ENCODE assay signal across 18 cellular contexts in the genomic region with DNA sequence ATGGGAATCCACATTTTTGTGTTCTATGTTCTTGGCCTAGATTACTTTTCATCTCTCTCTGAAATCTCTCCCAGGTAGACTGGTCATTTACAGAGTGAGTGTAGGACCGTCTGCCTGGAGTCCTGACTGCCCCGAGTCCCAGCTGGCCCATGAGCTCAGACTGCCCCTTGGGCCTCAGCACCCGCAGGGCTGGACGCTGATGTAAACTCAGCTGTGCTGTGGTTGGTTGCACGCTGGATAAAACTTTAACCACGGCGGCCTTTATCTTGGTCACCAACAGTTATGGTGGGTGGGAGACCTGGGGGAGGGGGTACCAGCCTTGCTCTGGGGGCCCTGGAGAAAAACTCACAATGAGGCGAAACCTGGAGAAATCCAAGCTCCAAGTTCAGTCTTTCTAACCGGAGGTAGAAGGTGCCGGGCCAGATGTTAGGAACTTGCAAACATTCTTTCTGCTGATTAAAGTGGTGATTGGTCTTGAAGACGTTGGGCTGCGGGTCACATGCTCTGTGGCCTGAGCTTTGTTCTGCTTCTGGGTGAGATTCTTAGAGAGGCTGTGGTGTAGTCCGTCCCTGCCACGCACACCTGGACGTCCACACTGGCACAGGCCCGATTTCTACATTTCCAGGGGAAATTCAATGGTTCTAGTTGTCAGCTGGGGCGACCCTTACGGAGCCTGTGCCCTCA. TPM values are rescaled to one million over a fixed set of nuclear protein-coding genes. Genes with fewer than 3 reads are reported as not detected.
DNase-seq lines count a peak whose midpoint lies in the region; ATAC-seq and TF ChIP-seq lines count a peak whose summit lies in the region.
"Had no signal": no experiment of that assay in that cellular context is flagged by ENCODE, and none has a peak within 500 bp of the region (broad histone marks: within the 10 kb centered on the region; RNA-seq: fewer than 3 reads in every experiment).

No MANE protein-coding gene starts in this region.

- H3K9me2 ChIP-seq in OCI-LY7 (ENCODE audit: insufficient read depth, low read length), result no peaks in the 10 kb centered on the region

- no peak for ATAC-seq in HG02840 (IDR thresholded peaks at IDR 0.05; ENCODE audit: low FRiP score, unreplicated experiment)
- ATAC-seq: left colon had no signal

- no peak overlapping the region for H3K27ac ChIP-seq in CD8-positive, alpha-beta memory T cell (ENCODE audit: low read depth, low read length)
- 0 out of 2 replicates have a peak overlapping the region, but pooled peaks have one; percentile 17 for H3K27ac ChIP-seq in SK-N-MC
- H3K27ac ChIP-seq in esophagus squamous epithelium, result peak overlapping the region; percentile 11 to 95 (median 84)
- H3K27ac ChIP-seq in OCI-LY7 (ENCODE audit: low read depth, low read length, poor library complexity, severe bottlenecking), result no peak overlapping the region
- H3K27ac ChIP-seq: prostate gland had no signal

- no TSS peak for BruUV-seq in OCI-LY7 (replicated peaks; lab: Mats Ljungman, UMichigan)

- no peaks in the 10 kb centered on the region for H3K9me3 ChIP-seq in CD8-positive, alpha-beta memory T cell (ENCODE audit: low read length)
- H3K9me3 ChIP-seq in SK-N-MC (ENCODE audit: low read depth, low read length) (no peaks in the 10 kb centered on the region), esophagus squamous epithelium (no peaks in the 10 kb centered on the region), OCI-LY7 (ENCODE audit: low read length) (no peaks in the 10 kb centered on the region)
- H3K9me3 ChIP-seq: prostate gland had no signal

- peaks cover 34 to 68% (median 47%) of the 10 kb centered on the region in 3 donors for H3K4me1 Mint-ChIP-seq in CD8-positive, alpha-beta memory T cell
- H3K4me1 Mint-ChIP-seq in progenitor cell of endocrine pancreas (ENCODE audit: low read depth), result peaks cover 52% of the 10 kb centered on the region

- H3K36me3 ChIP-seq in CD8-positive, alpha-beta memory T cell (ENCODE audit: insufficient read depth, low read length), result no peaks in the 10 kb centered on the region
- H3K36me3 ChIP-seq in SK-N-MC (ENCODE audit: insufficient read depth, low read length) (peaks cover 16% of the 10 kb centered on the region; the same call in 1 of the 2 replicates), esophagus squamous epithelium (peaks cover 4 to 75% (median 11%) of the 10 kb centered on the region in 3 donors), OCI-LY7 (ENCODE audit: insufficient read depth, low read length) (no peaks in the 10 kb centered on the region)
- H3K36me3 ChIP-seq: prostate gland had no signal

- H3K79me2 ChIP-seq in OCI-LY7 (ENCODE audit: insufficient read depth, low read depth, low read length), result no peaks in the 10 kb centered on the region

- POLR2A ChIA-PET in CD8-positive, alpha-beta memory T cell (lab: Charles Lee), result no interaction called here
- POLR2A ChIA-PET in OCI-LY7 (lab: Charles Lee), result no interaction called here

- WGBS in esophagus squamous epithelium, 2 donors, result 82 to 86% methylated on average over 15 to 17 of the region's 18 CpGs

- H4K20me1 ChIP-seq in OCI-LY7 (ENCODE audit: insufficient read depth, low read length), result no peaks in the 10 kb centered on the region

- H3K4me3 Mint-ChIP-seq in CD8-positive, alpha-beta memory T cell, result peak overlapping the region in 4 of 7 donors; percentile 27 to 49 (median 37)
- H3K4me3 Mint-ChIP-seq in progenitor cell of endocrine pancreas (ENCODE audit: low read depth), result peak overlapping the region; percentile 31
- H3K4me3 Mint-ChIP-seq: activated CD4-positive, alpha-beta T cell treated with anti-CD3 and anti-CD28 coated beads, Interleukin-2, amount 10 ng/mL, durations not matched to agents 7 days and 5 days; B cell; T-helper 2 cell treated with Interferon-gamma antibody and Interleukin-4, amounts not matched to agents 5 μg/mL and 100 μg/mL, for 36 hours had no signal

- H3K9ac ChIP-seq in SK-N-MC (ENCODE audit: insufficient read length), result no peak overlapping the region

- no peaks in the 10 kb centered on the region for H3K27me3 ChIP-seq in CD8-positive, alpha-beta memory T cell (ENCODE audit: insufficient read depth, low read length, poor library complexity, severe bottlenecking)
- peaks cover 0 to 12% (median 0%) of the 10 kb centered on the region in 4 donors for H3K27me3 ChIP-seq in esophagus squamous epithelium

- CTCF ChIA-PET in CD8-positive, alpha-beta memory T cell (lab: Charles Lee), result no interaction called here
- CTCF ChIA-PET in OCI-LY7 (lab: Charles Lee; ENCODE audit: unreplicated experiment), result no interaction called here

- peak overlapping the region in 6 of 8 donors; percentile 21 to 63 (median 56) for H3K27ac Mint-ChIP-seq in CD8-positive, alpha-beta memory T cell
- H3K27ac Mint-ChIP-seq in progenitor cell of endocrine pancreas, result peak overlapping the region; percentile 95
- H3K27ac Mint-ChIP-seq: activated CD4-positive, alpha-beta T cell treated with anti-CD3 and anti-CD28 coated beads, Interleukin-2, amount 10 ng/mL, durations not matched to agents 7 days and 5 days; B cell; T-helper 2 cell treated with Interferon-gamma antibody and Interleukin-4, amounts not matched to agents 5 μg/mL and 100 μg/mL, for 36 hours had no signal

- H3K4me3 ChIP-seq in CD8-positive, alpha-beta memory T cell (ENCODE audit: low read length), result no peak overlapping the region
- H3K4me3 ChIP-seq in SK-N-MC, result no peak overlapping the region
- no peak overlapping the region for H3K4me3 ChIP-seq in esophagus squamous epithelium
- H3K4me3 ChIP-seq in OCI-LY7 (ENCODE audit: low read depth, low read length, poor library complexity, severe bottlenecking), result no peak overlapping the region
- H3K4me3 ChIP-seq: prostate gland had no signal

- no peak for DNase-seq in CD8-positive, alpha-beta memory T cell
- DNase-seq in SK-N-MC (ENCODE audit: low read depth, low spot score) (no peak), esophagus squamous epithelium (lab: John Stamatoyannopoulos, UW) (no peak), progenitor cell of endocrine pancreas (ENCODE audit: low spot score, unreplicated experiment) (no peak), OCI-LY7 (ENCODE audit: low spot score) (no peak), activated gamma-delta T cell treated with Interleukin-2 at 50 U/mL for 16 hours (no peak)
- no peak for DNase-seq in activated CD4-positive, alpha-beta T cell treated with anti-CD3 and anti-CD28 coated beads for 4 hours
- DNase-seq: activated CD4-positive, alpha-beta T cell treated with anti-CD3 and anti-CD28 coated beads, Interleukin-2, amount 10 ng/mL, durations not matched to agents 7 days and 5 days; activated T-cell treated with anti-CD3 and anti-CD28 coated beads, Interleukin-2, amount 50 U/mL, for 48 hours; DND-41; dorsolateral prefrontal cortex; left colon; NCI-H146; Right ventricle myocardium superior had no signal

- H3K27me3 Mint-ChIP-seq in CD8-positive, alpha-beta memory T cell, result peaks cover 0 to 11% of the 10 kb centered on the region in 2 donors
- peaks cover 4% of the 10 kb centered on the region for H3K27me3 Mint-ChIP-seq in progenitor cell of endocrine pancreas
- H3K27me3 Mint-ChIP-seq: B cell had no signal

- no peaks in the 10 kb centered on the region for H3K9me3 Mint-ChIP-seq in CD8-positive, alpha-beta memory T cell
- no peaks in the 10 kb centered on the region for H3K9me3 Mint-ChIP-seq in progenitor cell of endocrine pancreas (ENCODE audit: low read depth)
- H3K9me3 Mint-ChIP-seq: activated CD4-positive, alpha-beta T cell treated with anti-CD3 and anti-CD28 coated beads, Interleukin-2, amount 10 ng/mL, durations not matched to agents 7 days and 5 days; T-helper 2 cell treated with Interferon-gamma antibody and Interleukin-4, amounts not matched to agents 5 μg/mL and 100 μg/mL, for 36 hours had no signal

- peaks cover 45% of the 10 kb centered on the region for H3K4me1 ChIP-seq in CD8-positive, alpha-beta memory T cell (ENCODE audit: insufficient read depth, low read length)
- H3K4me1 ChIP-seq in esophagus squamous epithelium (peaks cover 48 to 98% (median 82%) of the 10 kb centered on the region in 3 donors), OCI-LY7 (ENCODE audit: insufficient read depth, low read length, poor library complexity, severe bottlenecking) (peaks cover 19% of the 10 kb centered on the region)

- peaks cover 0 to 68% (median 3%) of the 10 kb centered on the region in 3 donors for H3K36me3 Mint-ChIP-seq in CD8-positive, alpha-beta memory T cell
- peaks cover 20% of the 10 kb centered on the region for H3K36me3 Mint-ChIP-seq in progenitor cell of endocrine pancreas (ENCODE audit: insufficient read depth)

- intact Hi-C loops in esophagus squamous epithelium (cut with DNase I), result no loop called here
- intact Hi-C loops in OCI-LY7 (cut with micrococcal nuclease; ENCODE audit: unreplicated experiment), result no loop called here

- no peak overlapping the region for H2AFZ ChIP-seq in OCI-LY7 (ENCODE audit: low read length)

- no peak for TF ChIP-seq POLR2A in esophagus squamous epithelium (IDR thresholded peaks at IDR 0.05)

- TF ChIP-seq CTCF in esophagus squamous epithelium (IDR thresholded peaks at IDR 0.05) (no peak), progenitor cell of endocrine pancreas (IDR thresholded peaks at IDR 0.05; ENCODE audit: unreplicated experiment) (no peak), OCI-LY7 (conservative IDR thresholded peaks at IDR 0.05; ENCODE audit: low read length) (no peak)

- no peak overlapping the region for H3K4me2 ChIP-seq in OCI-LY7 (ENCODE audit: low read length)

RNA-seq across cellular contexts. Expression of a gene that starts 6.9 kb away (rescaled TPM):
- 10 to 100 TPM; 22.3 to 22.9 TPM for total RNA-seq in CD8-positive, alpha-beta memory T cell
- 2.6 TPM for polyA plus RNA-seq in CD8-positive, alpha-beta memory T cell
- total RNA-seq in esophagus squamous epithelium, result 100 to 1,000 TPM in 1 of 4 donors, 10 to 100 TPM in 3; 80.3 to 137 (median 87.7) TPM
- total RNA-seq in progenitor cell of endocrine pancreas, result 54.6 and 56.2 TPM in 2 replicates
- total RNA-seq in OCI-LY7 (2014; rRNA removed; shearing (Covaris generic)), result 16.9 and 18.8 TPM in 2 replicates
- total RNA-seq in OCI-LY7 (2022), result 19.3 and 23.3 TPM in 2 replicates

Comparison
In these comparisons a context has a peak if more than half of its experiments do, and no peak if none do; other contexts are left out.
1. H3K27ac ChIP-seq: peak in SK-N-MC (single experiment) and esophagus squamous epithelium (4 of 4); none in CD8-positive, alpha-beta memory T cell (single experiment) and OCI-LY7 (single experiment).